ENCODE assay signal across 1 cellular context in genomic region chr4:105473340-105474109, GRCh38.
TF ChIP-seq lines count a peak whose summit lies in the region.

Gene PPA2 (minus strand): TSS chr4:105474062. CDS start chr4:105474050, 12 bp downstream.

TF ChIP-seq in K562, 482 proteins besides CTCF, POLR2A, EP300 and RAD21 (continued from another document and continues in another):
- TF ChIP-seq HMGXB4 (CRISPR knock-in tag; IDR thresholded peaks at IDR 0.05) (peak; percentile 65; the same call in 1 of the 2 replicates), MTA1 (IDR thresholded peaks at IDR 0.05; ENCODE audit: borderline replicate concordance) (no peak), TBP (optimal IDR thresholded peaks at IDR 0.05; ENCODE audit: low read depth, low read length) (peak; percentile 84), ZNF764 (CRISPR knock-in tag; IDR thresholded peaks at IDR 0.05; ENCODE audit: low read depth) (no peak), HES1 (IDR thresholded peaks at IDR 0.05; ENCODE audit: low read depth) (no peak), MAX (CRISPR knock-in tag; IDR thresholded peaks at IDR 0.05) (peak; percentile 73; the same call in 1 of the 2 replicates), HCFC1 (IDR thresholded peaks at IDR 0.05; ENCODE audit: low read depth, low read length) (peak; percentile 62), RCOR1 (IDR thresholded peaks at IDR 0.05; ENCODE audit: borderline replicate concordance in 1 of 2, low read depth in 2 of 2, low read length in 2 of 2) (peak in 1 of 2 experiments; percentile 60; a peak in 2 of 4 replicates), REST (CRISPR knock-in tag; IDR thresholded peaks at IDR 0.05; ENCODE audit: low read depth) (no peak), NBN (IDR thresholded peaks at IDR 0.05; ENCODE audit: low read depth) (no peak), NFATC3 (IDR thresholded peaks at IDR 0.05) (no peak), HMG20A (CRISPR knock-in tag; conservative IDR thresholded peaks at IDR 0.05) (no peak), GTF2A2 (tag; IDR thresholded peaks at IDR 0.05) (no peak), TSC22D4 (tag; IDR thresholded peaks at IDR 0.05) (no peak), CLOCK (CRISPR knock-in tag; IDR thresholded peaks at IDR 0.05; ENCODE audit: borderline replicate concordance) (no peak), CBX1 (IDR thresholded peaks at IDR 0.05; ENCODE audit: low read depth) (peak; percentile 60; the same call in 1 of the 2 replicates), TEAD1 (CRISPR knock-in tag; IDR thresholded peaks at IDR 0.05) (peak in 1 of 2 experiments; percentile 27; a peak in 2 of 4 replicates), ARHGAP35 (IDR thresholded peaks at IDR 0.05; ENCODE audit: partially characterized antibody) (no peak), E4F1 (CRISPR knock-in tag; IDR thresholded peaks at IDR 0.05; ENCODE audit: borderline replicate concordance) (no peak), IRF2 (CRISPR knock-in tag; IDR thresholded peaks at IDR 0.05) (no peak)
- TF ChIP-seq, protein P1, sequence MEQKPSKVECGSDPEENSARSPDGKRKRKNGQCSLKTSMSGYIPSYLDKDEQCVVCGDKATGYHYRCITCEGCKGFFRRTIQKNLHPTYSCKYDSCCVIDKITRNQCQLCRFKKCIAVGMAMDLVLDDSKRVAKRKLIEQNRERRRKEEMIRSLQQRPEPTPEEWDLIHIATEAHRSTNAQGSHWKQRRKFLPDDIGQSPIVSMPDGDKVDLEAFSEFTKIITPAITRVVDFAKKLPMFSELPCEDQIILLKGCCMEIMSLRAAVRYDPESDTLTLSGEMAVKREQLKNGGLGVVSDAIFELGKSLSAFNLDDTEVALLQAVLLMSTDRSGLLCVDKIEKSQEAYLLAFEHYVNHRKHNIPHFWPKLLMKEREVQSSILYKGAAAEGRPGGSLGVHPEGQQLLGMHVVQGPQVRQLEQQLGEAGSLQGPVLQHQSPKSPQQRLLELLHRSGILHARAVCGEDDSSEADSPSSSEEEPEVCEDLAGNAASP (IDR thresholded peaks at IDR 0.05): no peak
- TF ChIP-seq, protein P2, sequence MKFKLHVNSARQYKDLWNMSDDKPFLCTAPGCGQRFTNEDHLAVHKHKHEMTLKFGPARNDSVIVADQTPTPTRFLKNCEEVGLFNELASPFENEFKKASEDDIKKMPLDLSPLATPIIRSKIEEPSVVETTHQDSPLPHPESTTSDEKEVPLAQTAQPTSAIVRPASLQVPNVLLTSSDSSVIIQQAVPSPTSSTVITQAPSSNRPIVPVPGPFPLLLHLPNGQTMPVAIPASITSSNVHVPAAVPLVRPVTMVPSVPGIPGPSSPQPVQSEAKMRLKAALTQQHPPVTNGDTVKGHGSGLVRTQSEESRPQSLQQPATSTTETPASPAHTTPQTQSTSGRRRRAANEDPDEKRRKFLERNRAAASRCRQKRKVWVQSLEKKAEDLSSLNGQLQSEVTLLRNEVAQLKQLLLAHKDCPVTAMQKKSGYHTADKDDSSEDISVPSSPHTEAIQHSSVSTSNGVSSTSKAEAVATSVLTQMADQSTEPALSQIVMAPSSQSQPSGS (CRISPR knock-in tag; IDR thresholded peaks at IDR 0.05): 0 out of 2 replicates have a peak, but pooled peaks have one; percentile 31
- TF ChIP-seq, protein P3, sequence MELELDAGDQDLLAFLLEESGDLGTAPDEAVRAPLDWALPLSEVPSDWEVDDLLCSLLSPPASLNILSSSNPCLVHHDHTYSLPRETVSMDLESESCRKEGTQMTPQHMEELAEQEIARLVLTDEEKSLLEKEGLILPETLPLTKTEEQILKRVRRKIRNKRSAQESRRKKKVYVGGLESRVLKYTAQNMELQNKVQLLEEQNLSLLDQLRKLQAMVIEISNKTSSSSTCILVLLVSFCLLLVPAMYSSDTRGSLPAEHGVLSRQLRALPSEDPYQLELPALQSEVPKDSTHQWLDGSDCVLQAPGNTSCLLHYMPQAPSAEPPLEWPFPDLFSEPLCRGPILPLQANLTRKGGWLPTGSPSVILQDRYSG (tag; conservative IDR thresholded peaks at IDR 0.05; ENCODE audit: low read depth): no peak
